Comparison of ENCODE assay signal across 8 cellular contexts in the genomic region with DNA sequence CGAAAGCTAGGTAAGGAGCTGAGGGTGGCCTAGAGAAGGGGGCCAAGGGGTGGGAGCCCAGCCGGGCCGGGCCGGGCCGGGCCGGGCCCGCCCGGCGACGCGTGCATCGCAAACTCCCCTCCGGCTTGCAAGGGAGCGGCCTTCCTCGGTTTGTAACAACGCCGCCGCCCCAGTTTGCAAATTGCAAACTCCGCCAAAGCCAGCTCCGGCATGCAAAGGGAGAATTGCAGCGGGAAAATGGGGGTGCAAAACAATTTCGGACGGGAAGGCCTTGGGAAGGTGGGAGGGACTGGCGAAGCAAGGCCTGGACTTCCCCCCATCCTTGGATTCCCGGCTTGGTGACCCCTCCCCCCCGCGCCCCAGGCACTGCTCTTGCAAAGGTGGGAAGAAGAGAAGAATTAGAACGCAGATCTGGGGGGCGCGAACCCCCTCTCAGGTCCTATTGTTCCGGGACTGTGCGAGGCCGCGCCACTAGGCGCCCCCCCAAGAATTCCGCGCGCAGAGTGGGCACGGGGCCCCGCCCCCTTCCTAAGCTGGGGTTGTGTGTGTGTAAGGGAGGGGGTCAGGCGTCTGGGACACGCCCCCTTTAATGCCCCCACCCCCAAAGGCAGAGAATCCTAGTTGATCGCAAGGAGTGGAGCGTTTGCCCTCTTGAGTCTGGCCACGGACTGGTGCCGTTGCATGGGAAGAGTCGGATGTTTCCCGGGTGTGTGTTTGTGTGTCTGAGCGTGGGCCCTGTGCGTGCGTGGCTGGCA. TPM values are rescaled to one million over a fixed set of nuclear protein-coding genes. Genes with fewer than 3 reads are reported as not detected.
DNase-seq lines count a peak whose midpoint lies in the region; ATAC-seq and TF ChIP-seq lines count a peak whose summit lies in the region.

No MANE protein-coding gene starts in this region.

- no peaks in the 10 kb centered on the region for H3K27me3 ChIP-seq in colonic mucosa

- H3K4me3 ChIP-seq in colonic mucosa (peak overlapping the region; percentile 74), lower leg skin (ENCODE audit: low read depth, poor library complexity, severe bottlenecking) (peak overlapping the region; percentile 49)

- no peaks in the 10 kb centered on the region for H3K27me3 Mint-ChIP-seq in stimulated activated memory B cell treated with anti-CD40 and anti-IgM and Interleukin-4, amounts not matched to agents 10 μg/mL and 1 μg/mL and 100 μg/mL, for 72 hours

- ATAC-seq in stimulated activated memory B cell treated with anti-CD40 and anti-IgM and Interleukin-4, amounts not matched to agents 10 μg/mL and 1 μg/mL and 100 μg/mL, for 72 hours, result no peak
- ATAC-seq in esophagus mucosa, result no peak

- H3K4me1 Mint-ChIP-seq in stimulated activated memory B cell treated with anti-CD40 and anti-IgM and Interleukin-4, amounts not matched to agents 10 μg/mL and 1 μg/mL and 100 μg/mL, for 72 hours, result peaks cover 36% of the 10 kb centered on the region

- TF ChIP-seq POLR2A in lower leg skin (IDR thresholded peaks at IDR 0.05), result no peak

- peak overlapping the region; percentile 89 for H3K27ac Mint-ChIP-seq in stimulated activated memory B cell treated with anti-CD40 and anti-IgM and Interleukin-4, amounts not matched to agents 10 μg/mL and 1 μg/mL and 100 μg/mL, for 72 hours

- DNase-seq in Kasumi-1 (lab: John Stamatoyannopoulos, UW) (peak; percentile 56 to 62), UCSD-AML1 (lab: John Stamatoyannopoulos, UW; ENCODE audit: unreplicated experiment) (peak; percentile 55), colonic mucosa (peak; percentile 70), lower leg skin (ENCODE audit: low spot score in 2 of 2) (peak; percentile 46 to 92), NCI-H187 treated with DMSO at 0.1 percent for 48 hours (lab: John Stamatoyannopoulos, UW) (no peak)

- peak overlapping the region; percentile 73 for H3K4me3 Mint-ChIP-seq in stimulated activated memory B cell treated with anti-CD40 and anti-IgM and Interleukin-4, amounts not matched to agents 10 μg/mL and 1 μg/mL and 100 μg/mL, for 72 hours

- H3K9me3 Mint-ChIP-seq in stimulated activated memory B cell treated with anti-CD40 and anti-IgM and Interleukin-4, amounts not matched to agents 10 μg/mL and 1 μg/mL and 100 μg/mL, for 72 hours, result no peaks in the 10 kb centered on the region

- peaks cover 21% of the 10 kb centered on the region for H3K36me3 Mint-ChIP-seq in stimulated activated memory B cell treated with anti-CD40 and anti-IgM and Interleukin-4, amounts not matched to agents 10 μg/mL and 1 μg/mL and 100 μg/mL, for 72 hours

- intact Hi-C loops in colonic mucosa (cut with DNase I), result loop anchor here (5.0 kb wide), 1 partner anchor 45 kb away; no protein-coding TSS in a partner anchor
- intact Hi-C loops in lower leg skin (cut with DNase I; ENCODE audit: low total_unique reads), result loop anchor here (5.0 kb wide), 1 partner anchor 45 kb away; no protein-coding TSS in a partner anchor

- H3K9me3 ChIP-seq in ES-I3 (ENCODE audit: control insufficient read depth, insufficient read depth, low read length) (no peaks in the 10 kb centered on the region), colonic mucosa (no peaks in the 10 kb centered on the region)

- H3K9ac ChIP-seq in ES-I3 (ENCODE audit: low read depth, low read length) (peak overlapping the region; percentile 70), colonic mucosa (ENCODE audit: low read depth in 2 of 2, low read length in 2 of 2) (peak overlapping the region; percentile 69 to 92)

- no peak for TF ChIP-seq CTCF in colonic mucosa (IDR thresholded peaks at IDR 0.05)
- no peak for TF ChIP-seq CTCF in lower leg skin (IDR thresholded peaks at IDR 0.05)

- H3K4me1 ChIP-seq in ES-I3 (ENCODE audit: insufficient read depth, low read length) (peaks cover 7% of the 10 kb centered on the region; the same call in 1 of the 2 replicates), colonic mucosa (no peaks in the 10 kb centered on the region)

- WGBS in lower leg skin, 2 donors, result 0 to 1% methylated on average over 39 to 46 of the region's 51 CpGs

- H3K36me3 ChIP-seq in ES-I3 (ENCODE audit: insufficient read depth, low read length), result no peaks in the 10 kb centered on the region
- H3K36me3 ChIP-seq in colonic mucosa, result peaks cover 5% of the 10 kb centered on the region

- H3K27ac ChIP-seq in colonic mucosa, result peak overlapping the region; percentile 91

RNA-seq across cellular contexts. Expression of a gene that starts 0.9 kb away (rescaled TPM):
- total RNA-seq in colonic mucosa, result 10 to 100 TPM; 17.5 to 33.1 TPM
- 10 to 100 TPM; 19.6 to 53.1 (median 24.5) TPM for total RNA-seq in lower leg skin
- total RNA-seq in esophagus mucosa, result 11.7 TPM

RNA-seq across cellular contexts. Expression of a gene that starts 10.8 kb away (rescaled TPM):
- total RNA-seq in colonic mucosa (10 to 100 TPM; 16.2 to 20.2 TPM), lower leg skin (10 to 100 TPM; 13.9 to 31.2 (median 18.6) TPM), esophagus mucosa (13.2 TPM)

RNA-seq across cellular contexts. Expression of a gene that starts 11.6 kb away (rescaled TPM):
- total RNA-seq in colonic mucosa, result 10 to 100 TPM; 63.2 to 91.2 TPM
- 10 to 100 TPM; 62.0 to 84.8 (median 66.8) TPM for total RNA-seq in lower leg skin
- 38.6 TPM for total RNA-seq in esophagus mucosa

RNA-seq across cellular contexts. Expression of a gene that starts 48.0 kb away (rescaled TPM):
- total RNA-seq in colonic mucosa, result 10 to 100 TPM; 45.7 to 62.2 TPM
- 10 to 100 TPM; 14.0 to 20.2 (median 18.8) TPM for total RNA-seq in lower leg skin
- total RNA-seq in esophagus mucosa, result 16.4 TPM

RNA-seq across cellular contexts. Expression of a gene that starts 50.1 kb away (rescaled TPM):
- total RNA-seq in colonic mucosa, result 10 to 100 TPM; 54.2 to 85.7 TPM
- total RNA-seq in lower leg skin, result 10 to 100 TPM; 28.6 to 54.3 (median 33.7) TPM
- total RNA-seq in esophagus mucosa, result 31.0 TPM
